11 cellular contexts compared by ENCODE assay signal in the genomic region with DNA sequence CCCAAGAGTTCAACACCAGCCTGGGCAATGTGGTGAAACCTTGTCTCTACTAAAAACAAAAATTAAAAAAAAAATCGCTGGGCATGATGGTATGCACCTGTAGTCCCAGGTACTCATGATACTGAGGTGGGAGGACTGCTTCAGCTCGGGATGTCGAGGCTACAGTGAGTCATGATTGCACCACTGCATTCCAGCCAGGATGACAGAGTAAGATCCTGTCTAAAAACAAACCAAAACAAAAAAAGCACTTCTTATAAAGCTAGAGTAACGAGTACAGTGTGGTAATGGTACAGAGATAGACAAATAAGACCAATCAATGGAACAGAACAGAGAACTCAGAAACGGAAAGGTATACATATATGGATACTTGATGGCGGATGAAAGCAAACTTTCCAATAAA. TPM values are rescaled to one million over a fixed set of nuclear protein-coding genes. Genes with fewer than 3 reads are reported as not detected.
DNase-seq lines count a peak whose midpoint lies in the region; ATAC-seq and TF ChIP-seq lines count a peak whose summit lies in the region.
"Had no signal": no experiment of that assay in that cellular context is flagged by ENCODE, and none has a peak within 500 bp of the region (broad histone marks: within the 10 kb centered on the region; RNA-seq: fewer than 3 reads in every experiment).

No MANE protein-coding gene starts in this region.

- H3K36me3 ChIP-seq in OCI-LY1 (ENCODE audit: insufficient read depth, low read length) (peaks cover 12% of the 10 kb centered on the region), lung (ENCODE audit: control insufficient read depth in 2 of 2, insufficient read depth in 2 of 2, low read length in 2 of 2) (no peaks in the 10 kb centered on the region)

- H3K9ac ChIP-seq in OCI-LY1 (ENCODE audit: low read length), result no peak overlapping the region; the same call in 1 of the 2 replicates

- H3K9me2 ChIP-seq in OCI-LY1 (ENCODE audit: low read depth, low read length), result no peaks in the 10 kb centered on the region

- H3K4me3 ChIP-seq in OCI-LY1 (ENCODE audit: low read depth, low read length, poor library complexity, severe bottlenecking), result no peak overlapping the region
- no peak overlapping the region for H3K4me3 ChIP-seq in choroid plexus epithelial cell (ENCODE audit: low read depth, low read length)
- no peak overlapping the region for H3K4me3 ChIP-seq in lung

- H3K79me2 ChIP-seq in OCI-LY1 (ENCODE audit: insufficient read depth, low read length), result peaks cover 11% of the 10 kb centered on the region

- no peak for TF ChIP-seq CTCF in OCI-LY1 (IDR thresholded peaks at IDR 0.05; ENCODE audit: low read length)
- no peak for TF ChIP-seq CTCF in choroid plexus epithelial cell (conservative IDR thresholded peaks at IDR 0.05; ENCODE audit: low read depth, low read length)
- TF ChIP-seq CTCF in lung (IDR thresholded peaks at IDR 0.05; ENCODE audit: control extremely low read depth, extremely low read depth), result no peak

- H3K27me3 ChIP-seq in OCI-LY1 (ENCODE audit: insufficient read depth, low read length) (no peaks in the 10 kb centered on the region), lung (ENCODE audit: control insufficient read depth, insufficient read depth) (no peaks in the 10 kb centered on the region)

- H3K9me3 ChIP-seq in OCI-LY1 (ENCODE audit: low read length), result no peaks in the 10 kb centered on the region
- H3K9me3 ChIP-seq in lung (ENCODE audit: control insufficient read depth in 2 of 2, insufficient read depth in 1 of 2, low read length in 1 of 2), result no peaks in the 10 kb centered on the region
- H3K9me3 ChIP-seq in T-helper 17 cell (ENCODE audit: control insufficient read depth, low read length, poor library complexity, severe bottlenecking), result no peaks in the 10 kb centered on the region

- H3K27ac ChIP-seq in OCI-LY1 (ENCODE audit: low read depth, low read length, poor library complexity, severe bottlenecking) (peak overlapping the region; percentile 67), lung (ENCODE audit: low read depth in 1 of 2, low read length in 1 of 2) (no peak overlapping the region)

- no peaks in the 10 kb centered on the region for H4K20me1 ChIP-seq in OCI-LY1 (ENCODE audit: insufficient read depth, low read length)

- peaks cover 11% of the 10 kb centered on the region for H3K36me3 Mint-ChIP-seq in T-helper 17 cell (ENCODE audit: low read depth)

- H3K4me3 Mint-ChIP-seq in T-helper 17 cell, result no peak overlapping the region
- H3K4me3 Mint-ChIP-seq: activated CD4-positive, alpha-beta T cell treated with anti-CD3 and anti-CD28 coated beads for 36 hours had no signal

- WGBS in lung, 2 donors, result 59 to 78% methylated on average over 6 of the region's 6 CpGs

- ATAC-seq in lung (ENCODE audit: insufficient read depth, low FRiP score) (peak; percentile 64), GM18520 (IDR thresholded peaks at IDR 0.05; ENCODE audit: unreplicated experiment) (no peak), T-helper 17 cell (no peak)
- ATAC-seq: activated CD4-positive, alpha-beta T cell treated with anti-CD3 and anti-CD28 coated beads for 36 hours had no signal

- H3K4me1 Mint-ChIP-seq in T-helper 17 cell, result peaks cover 43% of the 10 kb centered on the region

- H3F3A ChIP-seq in OCI-LY1 (ENCODE audit: insufficient read depth, low read length), result peaks cover 3% of the 10 kb centered on the region; the same call in 1 of the 2 replicates

- H2AFZ ChIP-seq in OCI-LY1 (ENCODE audit: low read length), result no peak overlapping the region

- H3K4me2 ChIP-seq in OCI-LY1 (ENCODE audit: low read length), result peak overlapping the region; percentile 21; the same call in 1 of the 2 replicates

- peak; percentile 63 for DNase-seq in Daoy (ENCODE audit: low read depth)
- peak; percentile 86 for DNase-seq in choroid plexus epithelial cell (ENCODE audit: low read depth)
- DNase-seq in lung (ENCODE audit: low spot score), result no peak
- DNase-seq in T1000 (lab: John Stamatoyannopoulos, UW), result no peak
- no peak for DNase-seq in effector CD8-positive, alpha-beta T cell (lab: John Stamatoyannopoulos, UW)
- DNase-seq in T-helper 17 cell, result no peak
- DNase-seq: activated CD4-positive, alpha-beta T cell treated with anti-CD3 and anti-CD28 coated beads for 36 hours; foreskin melanocyte; small intestine had no signal

- H3K27me3 Mint-ChIP-seq in T-helper 17 cell, result no peaks in the 10 kb centered on the region
- H3K27me3 Mint-ChIP-seq: activated CD4-positive, alpha-beta T cell treated with anti-CD3 and anti-CD28 coated beads for 36 hours had no signal

- H3K27ac Mint-ChIP-seq in T-helper 17 cell, result no peak overlapping the region

- peaks cover 75% of the 10 kb centered on the region for H3K4me1 ChIP-seq in OCI-LY1 (ENCODE audit: insufficient read depth, low read length, severe bottlenecking)
- peaks cover 0 to 6% of the 10 kb centered on the region in 2 donors for H3K4me1 ChIP-seq in lung (ENCODE audit: control insufficient read depth in 2 of 2, insufficient read depth in 2 of 2, low read length in 2 of 2)

RNA-seq across cellular contexts. Expression of gene NSMCE1, which starts 4.4 kb away (rescaled TPM):
- 64.6 and 68.8 TPM in 2 replicates for total RNA-seq in Daoy (2014; rRNA removed; shearing (Covaris generic))
- 10 to 100 TPM; 37.4 to 59.1 TPM for total RNA-seq in lung
- 10 to 100 TPM; 55.4 to 75.4 TPM for polyA plus RNA-seq in lung
- total RNA-seq in T-helper 17 cell, result 10 to 100 TPM; 35.1 to 49.2 TPM

RNA-seq across cellular contexts. Expression of gene IL4R, which starts 49.6 kb away (rescaled TPM):
- total RNA-seq in Daoy (2014; rRNA removed; shearing (Covaris generic)), result 6.2 and 8.6 TPM in 2 replicates
- total RNA-seq in lung (100 to 1,000 TPM in 1 of 2 donors, 10 to 100 TPM in 1; 79.8 to 148 TPM), T-helper 17 cell (100 to 1,000 TPM; 156 to 173 TPM)
- polyA plus RNA-seq in lung, result 100 to 1,000 TPM in 1 of 2 donors, 10 to 100 TPM in 1; 61.3 to 175 TPM

Comparison
In these comparisons a context has a peak if more than half of its experiments do, and no peak if none do; other contexts are left out.
1. DNase-seq: peak in Daoy (single experiment) and choroid plexus epithelial cell (single experiment); none in lung (single experiment), T1000 (single experiment), effector CD8-positive, alpha-beta T cell (single experiment) and T-helper 17 cell (0 of 3).